Comparison of ENCODE assay signal across 14 cellular contexts in genomic region chr7:75961194-75961593, GRCh38. TPM values are rescaled to one million over a fixed set of nuclear protein-coding genes. Genes with fewer than 3 reads are reported as not detected.
A peak's percentile ranks its signal among the peaks of the same experiment; 100 is the strongest.
DNase-seq lines count a peak whose midpoint lies in the region; ATAC-seq and TF ChIP-seq lines count a peak whose summit lies in the region.
"Had no signal": no experiment of that assay in that cellular context is flagged by ENCODE, and none has a peak within 500 bp of the region (broad histone marks: within the 10 kb centered on the region; RNA-seq: fewer than 3 reads in every experiment).

No MANE protein-coding gene starts in this region.

- CTCF ChIA-PET in HCT116 (lab: Charles Lee), result no interaction called here

- H3K23ac ChIP-seq in mesenchymal stem cell (ENCODE audit: low read length in 2 of 2), result no peak overlapping the region

- intact Hi-C loops in HCT116 (cut with micrococcal nuclease), result no loop called here
- intact Hi-C loops in adrenal gland (cut with DNase I), result no loop called here

- H3K4me2 ChIP-seq in HCT116 (ENCODE audit: low read length) (no peak overlapping the region), mesenchymal stem cell (ENCODE audit: low read length, poor library complexity, severe bottlenecking) (no peak overlapping the region)

- H3K36me3 ChIP-seq in BE2C (peaks cover 7% of the 10 kb centered on the region; the same call in 1 of the 2 replicates), HCT116 (ENCODE audit: control insufficient read depth in 1 of 2, insufficient read depth in 2 of 2, low read length in 2 of 2) (peaks cover 2 to 5% of the 10 kb centered on the region in 2 experiments; a peak in 2 of 4 replicates), adrenal gland (replicated peaks in 1 of 2) (peaks cover 0 to 39% of the 10 kb centered on the region in 2 donors), mesenchymal stem cell (ENCODE audit: control insufficient read depth in 1 of 2, insufficient read depth in 2 of 2, low read depth in 1 of 2, low read length in 2 of 2) (peaks cover 33 to 50% of the 10 kb centered on the region in 2 experiments)

- H2BK120ac ChIP-seq in mesenchymal stem cell (ENCODE audit: low read depth, low read length), result no peak overlapping the region

- H3K9me3 ChIP-seq in BE2C (no peaks in the 10 kb centered on the region), HCT116 (ENCODE audit: control insufficient read depth in 1 of 2, insufficient read depth in 1 of 2, low read depth in 1 of 2, low read length in 2 of 2) (no peaks in the 10 kb centered on the region), adrenal gland (replicated peaks in 1 of 3) (no peaks in the 10 kb centered on the region), mesenchymal stem cell (ENCODE audit: control insufficient read depth, low read length) (no peaks in the 10 kb centered on the region)

- WGBS in adrenal gland, 4 donors, result 92 to 96% (median 94%) methylated on average over 6 of the region's 6 CpGs
- WGBS in mesenchymal stem cell, result 93% methylated on average over 5 of the region's 6 CpGs

- ATAC-seq in HCT116, result peak; percentile 79
- ATAC-seq in GM21717 (IDR thresholded peaks at IDR 0.05; ENCODE audit: unreplicated experiment), result no peak

- no peak overlapping the region for H2AFZ ChIP-seq in HCT116 (ENCODE audit: low read depth, low read length, poor library complexity, severe bottlenecking)
- no peak overlapping the region for H2AFZ ChIP-seq in mesenchymal stem cell (ENCODE audit: low read depth, low read length)

- H3K4me3 ChIP-seq in BE2C (ENCODE audit: low read depth, low read length), result no peak overlapping the region
- no peak overlapping the region for H3K4me3 ChIP-seq in HCT116 (replicated peaks in 1 of 2; ENCODE audit: low read depth in 1 of 2, low read length in 2 of 2)
- no peak overlapping the region for H3K4me3 ChIP-seq in adrenal gland
- H3K4me3 ChIP-seq in mesenchymal stem cell (ENCODE audit: insufficient read depth in 1 of 2, low read depth in 1 of 2, low read length in 2 of 2), result no peak overlapping the region

- no TSS peak for BruUV-seq in HCT116 (replicated peaks; lab: Mats Ljungman, UMichigan)

- H3K4me1 ChIP-seq in BE2C, result peaks cover 16% of the 10 kb centered on the region
- H3K4me1 ChIP-seq in HCT116 (ENCODE audit: control insufficient read depth in 1 of 2, insufficient read depth in 2 of 2, low read length in 2 of 2), result peaks cover 9 to 15% of the 10 kb centered on the region in 2 experiments; a peak in 3 of 4 replicates
- peaks cover 34 to 48% of the 10 kb centered on the region in 2 donors for H3K4me1 ChIP-seq in adrenal gland (replicated peaks in 1 of 2)
- peaks cover 42% of the 10 kb centered on the region for H3K4me1 ChIP-seq in mesenchymal stem cell (ENCODE audit: control insufficient read depth, insufficient read depth, low read depth, low read length)

- H2AK5ac ChIP-seq in mesenchymal stem cell (ENCODE audit: low read length, severe bottlenecking), result no peak overlapping the region

- H4K8ac ChIP-seq in mesenchymal stem cell (ENCODE audit: low read length), result peak overlapping the region; percentile 4

- no peaks in the 10 kb centered on the region for H3K27me3 ChIP-seq in BE2C
- H3K27me3 ChIP-seq in HCT116 (ENCODE audit: insufficient read depth, low read length), result no peaks in the 10 kb centered on the region
- no peaks in the 10 kb centered on the region for H3K27me3 ChIP-seq in adrenal gland
- no peaks in the 10 kb centered on the region for H3K27me3 ChIP-seq in mesenchymal stem cell (ENCODE audit: control insufficient read depth in 1 of 2, insufficient read depth in 1 of 2, low read length in 2 of 2)

- no peak for TF ChIP-seq POLR2A in HCT116 (IDR thresholded peaks at IDR 0.05; ENCODE audit: borderline replicate concordance, extremely low read depth, insufficient read depth, insufficient read length)
- TF ChIP-seq POLR2A in adrenal gland (IDR thresholded peaks at IDR 0.05), result no peak

- no peak overlapping the region for H2BK12ac ChIP-seq in mesenchymal stem cell (ENCODE audit: low read length in 2 of 2)

- DNase-seq in BE2C (no peak), HCT116 (ENCODE audit: low read depth, low spot score) (no peak), adrenal gland (no peak), mesenchymal stem cell (no peak), NCI-H526 (lab: John Stamatoyannopoulos, UW) (no peak), NK-92 (lab: John Stamatoyannopoulos, UW; ENCODE audit: unreplicated experiment) (no peak)
- DNase-seq in activated naive CD4-positive, alpha-beta T cell treated with anti-CD3 and anti-CD28 coated beads, Interleukin-2, amount 50 U/mL, for 16 hours, result no peak
- DNase-seq: activated CD8-positive, alpha-beta memory T cell treated with anti-CD3 and anti-CD28 coated beads for 24 hours; activated gamma-delta T cell; midbrain; NCI-H2029; NK-92 treated with Interleukin-12 subunit alpha and Interleukin-12 subunit beta, amount 100 ng/mL, for 24 hours; SIG-M5 had no signal

- H3K79me2 ChIP-seq in HCT116 (ENCODE audit: insufficient read depth, low read length), result no peaks in the 10 kb centered on the region

- POLR2A ChIA-PET in HCT116 (lab: Charles Lee), result no interaction called here

- TF ChIP-seq RAD21 in HCT116 (IDR thresholded peaks at IDR 0.05; ENCODE audit: low read depth), result peak; percentile 45

- TF ChIP-seq CTCF in BE2C (IDR thresholded peaks at IDR 0.05; ENCODE audit: low read depth, low read length), result peak; percentile 32
- TF ChIP-seq CTCF in HCT116 (IDR thresholded peaks at IDR 0.05 in 2 of 3, conservative IDR thresholded peaks at IDR 0.05 in 1 of 3; ENCODE audit: borderline replicate concordance in 1 of 3, insufficient read depth in 1 of 3, low read depth in 2 of 3, low read length in 2 of 3), result peak in 2 of 3 experiments; percentile 29 to 31; a peak in 3 of 6 replicates
- TF ChIP-seq CTCF in adrenal gland (IDR thresholded peaks at IDR 0.05), result no peak

- H2BK15ac ChIP-seq in mesenchymal stem cell (ENCODE audit: low read depth, poor library complexity, severe bottlenecking), result no peak overlapping the region

- no peak overlapping the region for H3K14ac ChIP-seq in mesenchymal stem cell (ENCODE audit: low read length in 2 of 2)

- no peak overlapping the region for H3K27ac ChIP-seq in HCT116 (ENCODE audit: low read depth, low read length)
- peak overlapping the region in 3 of 5 donors; percentile 81 to 97 (median 94) for H3K27ac ChIP-seq in adrenal gland
- H3K27ac ChIP-seq in mesenchymal stem cell (ENCODE audit: low read length, poor library complexity, severe bottlenecking), result no peak overlapping the region

- no peaks in the 10 kb centered on the region for H4K20me1 ChIP-seq in HCT116 (ENCODE audit: insufficient read depth)

- no peak overlapping the region for H4K91ac ChIP-seq in mesenchymal stem cell (ENCODE audit: low read length)

- no peak overlapping the region for H3K18ac ChIP-seq in mesenchymal stem cell (ENCODE audit: low read depth in 1 of 2, low read length in 2 of 2)

- no peak overlapping the region for H2BK5ac ChIP-seq in mesenchymal stem cell (ENCODE audit: low read depth, low read length, poor library complexity, severe bottlenecking)

- no peaks in the 10 kb centered on the region for H3K9me2 ChIP-seq in HCT116 (ENCODE audit: insufficient read depth)

- peaks cover 20% of the 10 kb centered on the region for H3K79me1 ChIP-seq in mesenchymal stem cell (replicated peaks; ENCODE audit: low read length, poor library complexity, severe bottlenecking)

- no peak overlapping the region for H3K4ac ChIP-seq in mesenchymal stem cell (ENCODE audit: low read depth in 1 of 2, low read length in 2 of 2)

- RAD21 ChIA-PET in HCT116 (lab: Charles Lee; ENCODE audit: low non-redundant PET in 1 of 2, low total read pairs in 2 of 2, uncharacterized antibody in 2 of 2, unreplicated experiment in 2 of 2), result no interaction called here

- H3K9ac ChIP-seq in HCT116 (ENCODE audit: low read length), result no peak overlapping the region
- H3K9ac ChIP-seq in mesenchymal stem cell (ENCODE audit: low read length), result no peak overlapping the region

TF ChIP-seq in HCT116, 20 proteins besides CTCF, POLR2A, EP300 and RAD21 (continues in another document):
- TF ChIP-seq FOSL1 (IDR thresholded peaks at IDR 0.05; ENCODE audit: low read depth), result no peak
- TF ChIP-seq ELF1 (IDR thresholded peaks at IDR 0.05; ENCODE audit: borderline replicate concordance, low read depth), result no peak
- TF ChIP-seq CEBPB (IDR thresholded peaks at IDR 0.05; ENCODE audit: low read depth), result no peak
- no peak for TF ChIP-seq SIN3A (IDR thresholded peaks at IDR 0.05; ENCODE audit: low read depth)
- TF ChIP-seq TCF7L2 (IDR thresholded peaks at IDR 0.05; ENCODE audit: borderline replicate concordance, extremely low read depth, insufficient read depth, insufficient read length), result no peak
- TF ChIP-seq ZNF274 (IDR thresholded peaks at IDR 0.05; ENCODE audit: low read depth, low read length), result no peak
- TF ChIP-seq EZH2 (IDR thresholded peaks at IDR 0.05), result no peak
- TF ChIP-seq SRF (IDR thresholded peaks at IDR 0.05; ENCODE audit: low read depth), result no peak

RNA-seq across cellular contexts. Expression of gene TMEM120A, which starts 33.2 kb away (rescaled TPM):
- polyA plus RNA-seq in BE2C (2012; ENCODE audit: insufficient read depth, insufficient read length, low read depth), result 24.0 TPM
- total RNA-seq in HCT116 (2021; ENCODE audit: unreplicated experiment) (25.9 TPM), adrenal gland (100 to 1,000 TPM in 4 of 8 donors, 10 to 100 TPM in 4; 51.4 to 277 (median 113) TPM)
- polyA plus RNA-seq in HCT116 (2012), result 38.7 and 46.3 TPM in 2 replicates
- 100 to 1,000 TPM; 197 to 260 (median 227) TPM for polyA plus RNA-seq in adrenal gland
- 54.5 TPM for polyA plus RNA-seq in mesenchymal stem cell (2013, experiment 1 of 2)
- 54.2 TPM for polyA plus RNA-seq in mesenchymal stem cell (2013, experiment 2 of 2)

RNA-seq across cellular contexts. Expression of gene POR, which starts 46.2 kb away (rescaled TPM):
- polyA plus RNA-seq in BE2C (2012; ENCODE audit: insufficient read depth, insufficient read length, low read depth), result 85.5 TPM
- 120 TPM for total RNA-seq in HCT116 (2021; ENCODE audit: unreplicated experiment)
- polyA plus RNA-seq in HCT116 (2012), result 90.7 and 111 TPM in 2 replicates
- total RNA-seq in adrenal gland, result 1,000 to 10,000 TPM in 1 of 8 donors, 100 to 1,000 TPM in 7; 268 to 1,301 (median 582) TPM
- 100 to 1,000 TPM; 442 to 981 (median 731) TPM for polyA plus RNA-seq in adrenal gland
- polyA plus RNA-seq in mesenchymal stem cell (2013, experiment 1 of 2), result 76.9 TPM
- 80.1 TPM for polyA plus RNA-seq in mesenchymal stem cell (2013, experiment 2 of 2)

Comparison
In these comparisons a context has a peak if more than half of its experiments do, and no peak if none do; other contexts are left out.
1. CTCF ChIP-seq: peak in BE2C (single experiment) and HCT116 (2 of 3); none in adrenal gland (0 of 6).
2. H3K27ac ChIP-seq: peak in adrenal gland (3 of 5); none in HCT116 (single experiment) and mesenchymal stem cell (single experiment).